In genomic region chr1:20848162-20848561, GRCh38 we compare ENCODE assay signal across 1 cellular context.
TF ChIP-seq lines count a peak whose summit lies in the region.

No MANE protein-coding gene starts in this region.

TF ChIP-seq in IMR-90, 13 proteins besides CTCF, POLR2A, EP300 and RAD21:
- no peak for TF ChIP-seq MAFK (IDR thresholded peaks at IDR 0.05; ENCODE audit: low read depth, low read length)
- no peak for TF ChIP-seq RCOR1 (IDR thresholded peaks at IDR 0.05; ENCODE audit: insufficient replicate concordance, low read length)
- TF ChIP-seq BHLHE40 (IDR thresholded peaks at IDR 0.05; ENCODE audit: low read depth, low read length): no peak
- no peak for TF ChIP-seq FOS (IDR thresholded peaks at IDR 0.05; ENCODE audit: low read depth, low read length)
- TF ChIP-seq, protein P1, sequence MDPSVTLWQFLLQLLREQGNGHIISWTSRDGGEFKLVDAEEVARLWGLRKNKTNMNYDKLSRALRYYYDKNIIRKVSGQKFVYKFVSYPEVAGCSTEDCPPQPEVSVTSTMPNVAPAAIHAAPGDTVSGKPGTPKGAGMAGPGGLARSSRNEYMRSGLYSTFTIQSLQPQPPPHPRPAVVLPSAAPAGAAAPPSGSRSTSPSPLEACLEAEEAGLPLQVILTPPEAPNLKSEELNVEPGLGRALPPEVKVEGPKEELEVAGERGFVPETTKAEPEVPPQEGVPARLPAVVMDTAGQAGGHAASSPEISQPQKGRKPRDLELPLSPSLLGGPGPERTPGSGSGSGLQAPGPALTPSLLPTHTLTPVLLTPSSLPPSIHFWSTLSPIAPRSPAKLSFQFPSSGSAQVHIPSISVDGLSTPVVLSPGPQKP (IDR thresholded peaks at IDR 0.05; ENCODE audit: borderline replicate concordance, low read depth, low read length): no peak
- TF ChIP-seq MXI1 (IDR thresholded peaks at IDR 0.05; ENCODE audit: borderline replicate concordance, low read depth, low read length): no peak
- no peak for TF ChIP-seq NFE2L2 (IDR thresholded peaks at IDR 0.05; ENCODE audit: low read depth, low read length)
- TF ChIP-seq CEBPB (IDR thresholded peaks at IDR 0.05; ENCODE audit: low read depth, low read length): no peak
- no peak for TF ChIP-seq RFX5 (IDR thresholded peaks at IDR 0.05; ENCODE audit: low read depth, low read length)
- no peak for TF ChIP-seq CHD1 (IDR thresholded peaks at IDR 0.05; ENCODE audit: low read depth, low read length)
- TF ChIP-seq SMC3 (IDR thresholded peaks at IDR 0.05; ENCODE audit: low read depth, low read length): no peak
- TF ChIP-seq, protein P2, sequence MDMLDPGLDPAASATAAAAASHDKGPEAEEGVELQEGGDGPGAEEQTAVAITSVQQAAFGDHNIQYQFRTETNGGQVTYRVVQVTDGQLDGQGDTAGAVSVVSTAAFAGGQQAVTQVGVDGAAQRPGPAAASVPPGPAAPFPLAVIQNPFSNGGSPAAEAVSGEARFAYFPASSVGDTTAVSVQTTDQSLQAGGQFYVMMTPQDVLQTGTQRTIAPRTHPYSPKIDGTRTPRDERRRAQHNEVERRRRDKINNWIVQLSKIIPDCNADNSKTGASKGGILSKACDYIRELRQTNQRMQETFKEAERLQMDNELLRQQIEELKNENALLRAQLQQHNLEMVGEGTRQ (IDR thresholded peaks at IDR 0.05; ENCODE audit: low read depth, low read length): no peak
TF ChIP-seq in IMR-90: peak in this region for 0.
